Comparison of ENCODE assay signal across 9 cellular contexts in genomic region chr12:93894391-93895095, GRCh38.
A peak's percentile ranks its signal among the peaks of the same experiment; 100 is the strongest.
DNase-seq lines count a peak whose midpoint lies in the region; ATAC-seq, FAIRE-seq and TF ChIP-seq lines count a peak whose summit lies in the region.
"Had no signal": no experiment of that assay in that cellular context is flagged by ENCODE, and none has a peak within 500 bp of the region (broad histone marks: within the 10 kb centered on the region; RNA-seq: fewer than 3 reads in every experiment).

No MANE protein-coding gene starts in this region.

- POLR2A ChIA-PET in MCF 10A (lab: Yijun Ruan, JAX), result no interaction called here

- intact Hi-C loops in breast epithelium (cut with DNase I; ENCODE audit: low total_unique reads) (no loop called here), MCF 10A (cut with micrococcal nuclease) (no loop called here), aorta (cut with DNase I) (loop anchor here (2.0 to 10.0 kb wide), 5 partner anchors 22 to 322 kb away; partner anchors contain the start of gene SOCS2 (in 1 of the 2))

- peak; percentile 54 to 56 for DNase-seq in breast epithelium (ENCODE audit: low spot score in 2 of 2)
- no peak for DNase-seq in MCF 10A (ENCODE audit: unreplicated experiment)
- DNase-seq in nucleus accumbens (lab: John Stamatoyannopoulos, UW), result peak in 55 of 56 donors; percentile 19 to 85 (median 63)
- DNase-seq in aorta, result peak; percentile 91
- no peak for DNase-seq in activated naive CD4-positive, alpha-beta T cell treated with anti-CD3 and anti-CD28 coated beads, Interleukin-2, amount 50 U/mL, for 16 hours
- no peak for DNase-seq in RCC 7860 (ENCODE audit: low spot score)
- DNase-seq: ACHN had no signal

- CTCF ChIA-PET in MCF 10A (lab: Yijun Ruan, JAX), result interaction anchor here (0.6 kb wide), 2 partner anchors 14 to 181 kb away, joined by 3 to 5 read pairs; no protein-coding TSS in a partner anchor

- H3K4me1 Mint-ChIP-seq in MCF 10A (ENCODE audit: insufficient read depth, unreplicated experiment), result peaks cover 5% of the 10 kb centered on the region

- H3K27ac Mint-ChIP-seq in MCF 10A (ENCODE audit: low read depth, unreplicated experiment), result no peak overlapping the region

- H3K9me3 ChIP-seq in breast epithelium (no peaks in the 10 kb centered on the region), gastroesophageal sphincter (no peaks in the 10 kb centered on the region), aorta (ENCODE audit: control insufficient read depth, low read length) (no peaks in the 10 kb centered on the region)

- H3K9me3 Mint-ChIP-seq in MCF 10A (ENCODE audit: unreplicated experiment), result no peaks in the 10 kb centered on the region

- no peak for TF ChIP-seq CTCF in breast epithelium (IDR thresholded peaks at IDR 0.05)
- no peak for TF ChIP-seq CTCF in MCF 10A (IDR thresholded peaks at IDR 0.05; ENCODE audit: unreplicated experiment)
- no peak for TF ChIP-seq CTCF in gastroesophageal sphincter (IDR thresholded peaks at IDR 0.05)

- H3K27ac ChIP-seq in breast epithelium, result peak overlapping the region; percentile 77 to 87
- H3K27ac ChIP-seq in gastroesophageal sphincter, result peak overlapping the region; percentile 12 to 84 (median 74)
- peak overlapping the region; percentile 38 to 95 for H3K27ac ChIP-seq in aorta (ENCODE audit: low read depth in 1 of 2, low read length in 2 of 2)

- H3K36me3 ChIP-seq in breast epithelium, result no peaks in the 10 kb centered on the region
- H3K36me3 ChIP-seq in gastroesophageal sphincter, result no peaks in the 10 kb centered on the region
- no peaks in the 10 kb centered on the region for H3K36me3 ChIP-seq in aorta (ENCODE audit: control insufficient read depth in 1 of 2, insufficient read depth in 2 of 2, low read length in 1 of 2)

- H3K4me1 ChIP-seq in breast epithelium (peaks cover 6 to 7% of the 10 kb centered on the region in 2 donors), gastroesophageal sphincter (peaks cover 5 to 33% (median 26%) of the 10 kb centered on the region in 3 donors), aorta (ENCODE audit: control insufficient read depth in 1 of 2, insufficient read depth in 2 of 2, low read length in 2 of 2) (no peaks in the 10 kb centered on the region)

- FAIRE-seq in RCC 7860 (lab: Jason Lieb, UNC), result no peak

- no peak for TF ChIP-seq EP300 in gastroesophageal sphincter (IDR thresholded peaks at IDR 0.05)

- no peaks in the 10 kb centered on the region for H3K27me3 Mint-ChIP-seq in MCF 10A (ENCODE audit: insufficient read depth, unreplicated experiment)

- H3K4me3 ChIP-seq in breast epithelium (peak overlapping the region in 2 of 3 donors; percentile 31 to 59), gastroesophageal sphincter (peak overlapping the region in 1 of 2 donors; percentile 41), aorta (ENCODE audit: low read length in 2 of 2) (no peak overlapping the region)

- no peaks in the 10 kb centered on the region for H3K36me3 Mint-ChIP-seq in MCF 10A (ENCODE audit: insufficient read depth, unreplicated experiment)

- BruUV-seq in MCF 10A (replicated peaks; lab: Mats Ljungman, UMichigan), result no TSS peak

- WGBS in gastroesophageal sphincter (ENCODE audit: low coverage in 1 of 2), 2 donors, result 0% methylated on average over 3 of the region's 17 CpGs; no CpG with 5 or more reads in 1 of the 2 donors
- 2% methylated on average over 17 of the region's 17 CpGs for WGBS in aorta, 2 donors

- H3K27me3 ChIP-seq in breast epithelium (no peaks in the 10 kb centered on the region), gastroesophageal sphincter (no peaks in the 10 kb centered on the region), aorta (ENCODE audit: control insufficient read depth in 1 of 2, insufficient read depth in 2 of 2, low read length in 1 of 2) (no peaks in the 10 kb centered on the region)

- ATAC-seq in gastroesophageal sphincter (peak; percentile 84), aorta (ENCODE audit: low FRiP score) (peak; percentile 90), HG02884 (IDR thresholded peaks at IDR 0.05; ENCODE audit: unreplicated experiment) (no peak)

- TF ChIP-seq POLR2A in breast epithelium (IDR thresholded peaks at IDR 0.05), result no peak
- TF ChIP-seq POLR2A in gastroesophageal sphincter (IDR thresholded peaks at IDR 0.05), result no peak

- no peak overlapping the region for H3K4me3 Mint-ChIP-seq in MCF 10A (ENCODE audit: unreplicated experiment)

Comparison
In these comparisons a context has a peak if more than half of its experiments do, and no peak if none do; other contexts are left out.
1. DNase-seq: peak in breast epithelium (2 of 2), nucleus accumbens (55 of 56) and aorta (2 of 2); none in MCF 10A (single experiment), activated naive CD4-positive, alpha-beta T cell treated with anti-CD3 and anti-CD28 coated beads, Interleukin-2, amount 50 U/mL, for 16 hours (single experiment) and RCC 7860 (single experiment).
2. H3K4me3 ChIP-seq: peak in breast epithelium (2 of 3); none in aorta (0 of 2).
3. intact Hi-C loops: an anchor here in aorta (2.0 to 10.0 kb wide); none called in breast epithelium and MCF 10A.
4. Peak in every context shown above with its lines, with median percentiles within 50 percentile points of each other: H3K27ac ChIP-seq.